In the genomic region with DNA sequence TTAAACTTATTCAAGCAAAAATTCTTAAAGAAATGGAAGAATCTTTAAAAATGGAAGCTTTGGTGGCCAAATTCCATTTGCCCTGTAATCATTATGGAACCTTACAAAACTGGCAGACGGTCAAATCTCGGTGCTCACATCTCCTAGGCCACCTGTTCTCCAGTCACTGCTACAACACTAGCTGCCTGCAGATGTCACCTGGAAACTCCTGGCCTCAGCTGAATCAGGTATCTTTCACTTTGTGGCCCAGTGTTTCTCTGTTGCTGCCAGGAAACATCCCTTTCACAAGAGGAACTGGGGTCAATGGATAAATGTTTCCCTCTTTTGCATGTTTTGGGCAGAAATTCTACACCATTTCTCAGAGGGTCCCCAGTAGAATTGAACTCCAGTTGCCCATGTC, we compare ENCODE assay signal across 1 cellular context.
TF ChIP-seq lines count a peak whose summit lies in the region.

No MANE protein-coding gene starts in this region.

TF ChIP-seq in liver, 16 proteins besides CTCF, POLR2A, EP300 and RAD21 (continued from another document):
- no peak for TF ChIP-seq MAX (IDR thresholded peaks at IDR 0.05)
- no peak for TF ChIP-seq ATF3 (IDR thresholded peaks at IDR 0.05)
- TF ChIP-seq NR2F2 (IDR thresholded peaks at IDR 0.05), result no peak
- TF ChIP-seq FOXA1 (IDR thresholded peaks at IDR 0.05), result no peak
- TF ChIP-seq FOXA2 (IDR thresholded peaks at IDR 0.05), result no peak
- TF ChIP-seq YY1 (IDR thresholded peaks at IDR 0.05), result no peak
- TF ChIP-seq HNF4A (conservative IDR thresholded peaks at IDR 0.05), result no peak
- TF ChIP-seq EGR1 (IDR thresholded peaks at IDR 0.05; ENCODE audit: low read depth in 2 of 2), result no peak
TF ChIP-seq in liver: peak in this region for 0.
